ENCODE assay signal across 30 cellular contexts in the genomic region with DNA sequence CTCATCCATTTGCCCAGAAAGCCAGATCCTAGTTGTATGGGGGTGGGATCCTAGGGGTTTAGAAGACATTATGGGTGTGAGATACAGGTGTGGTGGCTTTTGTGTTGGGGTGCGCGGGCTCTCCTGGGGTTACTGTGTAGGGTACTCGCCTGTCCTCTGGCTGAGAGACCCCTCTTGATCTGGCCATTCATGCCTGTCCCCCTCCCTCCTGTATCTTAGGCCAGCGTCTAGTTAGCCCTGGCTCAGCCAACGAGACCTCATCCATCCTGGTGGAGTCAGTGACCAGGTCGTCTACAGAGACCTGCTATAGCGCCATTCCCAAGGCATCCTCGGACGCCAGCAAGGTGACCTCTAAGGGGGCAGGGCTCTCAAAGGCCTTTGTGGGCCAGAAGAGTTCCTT. TPM values are rescaled to one million over a fixed set of nuclear protein-coding genes. Genes with fewer than 3 reads are reported as not detected.
"Had no signal": no experiment of that assay in that cellular context is flagged by ENCODE, and none has a peak within 500 bp of the region (broad histone marks: within the 10 kb centered on the region; RNA-seq: fewer than 3 reads in every experiment).

No MANE protein-coding gene starts in this region.

- H3K4me1 Mint-ChIP-seq: naive B cell; stimulated activated memory B cell treated with anti-CD40 and anti-IgM and Interleukin-4, amounts not matched to agents 10 μg/mL and 1 μg/mL and 100 μg/mL, for 72 hours had no signal

- H3K27me3 ChIP-seq: pancreas, spleen, testis, tibial artery, upper lobe of left lung had no signal

- H3K27ac Mint-ChIP-seq: endodermal cell; mesothelial cell of epicardium; stimulated activated memory B cell treated with anti-CD40 and anti-IgM and Interleukin-4, amounts not matched to agents 10 μg/mL and 1 μg/mL and 100 μg/mL, for 72 hours had no signal

- H3K9me3 Mint-ChIP-seq: endodermal cell; mesothelial cell of epicardium; naive B cell; nephron; stimulated activated memory B cell treated with anti-CD40 and anti-IgM and Interleukin-4, amounts not matched to agents 10 μg/mL and 1 μg/mL and 100 μg/mL, for 72 hours had no signal

- H3K4me1 ChIP-seq: psoas muscle had no signal

- FAIRE-seq: colon, keratinocyte, pancreas, urothelium cell line had no signal

- H3K36me3 Mint-ChIP-seq: naive B cell had no signal

- H3K4me3 Mint-ChIP-seq: endodermal cell; mesothelial cell of epicardium; naive B cell; nephron; stimulated activated memory B cell treated with anti-CD40 and anti-IgM and Interleukin-4, amounts not matched to agents 10 μg/mL and 1 μg/mL and 100 μg/mL, for 72 hours had no signal

- H3K27ac ChIP-seq: epithelial cell of prostate, pancreas, psoas muscle, skin epidermis, spleen, testis, tibial artery, upper lobe of left lung had no signal

- DNase-seq: caudate nucleus; cerebellar nuclear complex; effector CD8-positive, alpha-beta T cell; endodermal cell; foreskin melanocyte; hypothalamus; mesenchymal stem cell; mucosa of descending colon; naive B cell; occipital lobe; pancreas; psoas muscle; right cardiac atrium; spleen; stimulated activated CD4-positive, alpha-beta T cell treated with anti-CD3 and anti-CD28 coated beads, Interleukin-4, amount 100 ng/mL, for 4 hours; stimulated activated naive CD8-positive, alpha-beta T cell treated with anti-CD3 and anti-CD28 coated beads, Interleukin-15, Interleukin-2, amounts not matched to agents 100 U/mL and 50 U/mL, for 24 hours; substantia nigra; testis; tibial artery; upper lobe of left lung had no signal

- H3K4me3 ChIP-seq: mucosa of descending colon, pancreas, psoas muscle, skin epidermis, spleen, testis, tibial artery, upper lobe of left lung had no signal

- H3K27me3 Mint-ChIP-seq: naive B cell; stimulated activated memory B cell treated with anti-CD40 and anti-IgM and Interleukin-4, amounts not matched to agents 10 μg/mL and 1 μg/mL and 100 μg/mL, for 72 hours had no signal

- H3K9me3 ChIP-seq: mucosa of descending colon, pancreas, psoas muscle, spleen, testis, tibial artery, upper lobe of left lung had no signal

- ATAC-seq: esophagus mucosa; mucosa of descending colon; pancreas; psoas muscle; right cardiac atrium; stimulated activated memory B cell treated with anti-CD40 and anti-IgM and Interleukin-4, amounts not matched to agents 10 μg/mL and 1 μg/mL and 100 μg/mL, for 72 hours; stimulated activated naive CD8-positive, alpha-beta T cell treated with anti-CD3 and anti-CD28 coated beads, Interleukin-15, Interleukin-2, amounts not matched to agents 100 U/mL and 50 U/mL, for 24 hours had no signal

RNA-seq across cellular contexts. Expression of a gene that starts 41.4 kb away (rescaled TPM):
- total RNA-seq: endodermal cell, renal cortical epithelial cell had no signal
